In genomic region chr5:133423618-133424282, GRCh38 we compare ENCODE assay signal across 1 cellular context.
TF ChIP-seq lines count a peak whose summit lies in the region.

No MANE protein-coding gene starts in this region.

TF ChIP-seq in GM12878, 131 proteins besides CTCF, POLR2A, EP300 and RAD21 (continued from another document):
- TF ChIP-seq TARDBP (IDR thresholded peaks at IDR 0.05; ENCODE audit: borderline replicate concordance) (no peak), PAX8 (IDR thresholded peaks at IDR 0.05) (no peak), TAF1 (IDR thresholded peaks at IDR 0.05; ENCODE audit: borderline replicate concordance, low read depth, low read length) (no peak), TBL1XR1 (IDR thresholded peaks at IDR 0.05; ENCODE audit: low read depth, low read length) (no peak), RUNX3 (IDR thresholded peaks at IDR 0.05; ENCODE audit: low read length) (0 out of 2 replicates have a peak, but pooled peaks have one; percentile 32), RELA (IDR thresholded peaks at IDR 0.05; ENCODE audit: borderline replicate concordance, partially characterized antibody) (no peak), SIN3A (IDR thresholded peaks at IDR 0.05; ENCODE audit: low read depth, low read length) (no peak), HDAC2 (IDR thresholded peaks at IDR 0.05) (no peak)
